Comparison of ENCODE assay signal across 12 cellular contexts in genomic region chr20:47278907-47279348, GRCh38.
DNase-seq lines count a peak whose midpoint lies in the region; ATAC-seq and TF ChIP-seq lines count a peak whose summit lies in the region.
"Had no signal": no experiment of that assay in that cellular context is flagged by ENCODE, and none has a peak within 500 bp of the region (broad histone marks: within the 10 kb centered on the region; RNA-seq: fewer than 3 reads in every experiment).

No MANE protein-coding gene starts in this region.

- intact Hi-C loops in natural killer cell (cut with micrococcal nuclease) = no loop called here

- no peak for DNase-seq in natural killer cell treated with Interleukin-12 subunit alpha and Interleukin-12 subunit beta and Interleukin-15 and Interleukin-18, amount 100 ng/mL, for 72 hours (ENCODE audit: low spot score)
- DNase-seq in natural killer cell = no peak
- DNase-seq in astrocyte of the spinal cord (ENCODE audit: low read depth, low spot score) = peak; percentile 45
- no peak for DNase-seq in upper lobe of left lung
- DNase-seq in NCI-H82 (lab: John Stamatoyannopoulos, UW) = no peak
- DNase-seq in NCI-H2029 (lab: John Stamatoyannopoulos, UW) = no peak
- DNase-seq: GOT3, NCI-H69 had no signal

- no peak overlapping the region for H3K4me3 Mint-ChIP-seq in natural killer cell treated with Interleukin-12 subunit alpha and Interleukin-12 subunit beta and Interleukin-15 and Interleukin-18, amount 100 ng/mL, for 72 hours
- H3K4me3 Mint-ChIP-seq in natural killer cell = no peak overlapping the region

- H3K4me1 Mint-ChIP-seq in natural killer cell treated with Interleukin-12 subunit alpha and Interleukin-12 subunit beta and Interleukin-15 and Interleukin-18, amount 100 ng/mL, for 72 hours (ENCODE audit: low read depth in 2 of 2) = peaks cover 20 to 24% of the 10 kb centered on the region in 2 donors
- peaks cover 15 to 26% of the 10 kb centered on the region in 2 donors for H3K4me1 Mint-ChIP-seq in natural killer cell

- H3K9me3 ChIP-seq in mesodermal cell (ENCODE audit: control insufficient read depth, low read length) = no peaks in the 10 kb centered on the region
- no peaks in the 10 kb centered on the region for H3K9me3 ChIP-seq in upper lobe of left lung

- H3K27ac Mint-ChIP-seq in natural killer cell treated with Interleukin-12 subunit alpha and Interleukin-12 subunit beta and Interleukin-15 and Interleukin-18, amount 100 ng/mL, for 72 hours = peak overlapping the region; percentile 44 to 63
- no peak overlapping the region for H3K27ac Mint-ChIP-seq in natural killer cell

- WGBS in mesodermal cell (ENCODE audit: insufficient coverage in 2 of 2), 2 experiments = 94 to 100% methylated on average over 2 to 4 of the region's 8 CpGs
- 93 to 95% methylated on average over 8 of the region's 8 CpGs for WGBS in upper lobe of left lung, 2 donors

- H3K27ac ChIP-seq in mesodermal cell (ENCODE audit: low read depth, low read length, severe bottlenecking) = peak overlapping the region; percentile 4
- peak overlapping the region in 2 of 4 donors; percentile 7 to 45 for H3K27ac ChIP-seq in upper lobe of left lung
- H3K27ac ChIP-seq: parathyroid adenoma had no signal

- no peak for TF ChIP-seq EP300 in upper lobe of left lung (IDR thresholded peaks at IDR 0.05)

- no peak overlapping the region for H3K4me3 ChIP-seq in astrocyte of the spinal cord (ENCODE audit: low read depth, low read length)
- H3K4me3 ChIP-seq in mesodermal cell (ENCODE audit: extremely low read depth, insufficient read depth, low read length, poor library complexity, severe bottlenecking) = no peak overlapping the region
- H3K4me3 ChIP-seq in upper lobe of left lung = no peak overlapping the region

- H3K27me3 Mint-ChIP-seq in natural killer cell treated with Interleukin-12 subunit alpha and Interleukin-12 subunit beta and Interleukin-15 and Interleukin-18, amount 100 ng/mL, for 72 hours = no peaks in the 10 kb centered on the region
- H3K27me3 Mint-ChIP-seq in natural killer cell (ENCODE audit: low read depth in 2 of 2) = no peaks in the 10 kb centered on the region

- H3K27me3 ChIP-seq in upper lobe of left lung = no peaks in the 10 kb centered on the region

- TF ChIP-seq CTCF in natural killer cell (IDR thresholded peaks at IDR 0.05) (no peak), astrocyte of the spinal cord (IDR thresholded peaks at IDR 0.05; ENCODE audit: low read depth, low read length) (no peak), upper lobe of left lung (IDR thresholded peaks at IDR 0.05) (no peak)

- H3K4me1 ChIP-seq in mesodermal cell (ENCODE audit: control insufficient read depth, insufficient read depth, low read length, poor library complexity, severe bottlenecking) (peaks cover 61% of the 10 kb centered on the region), upper lobe of left lung (peaks cover 8 to 16% (median 14%) of the 10 kb centered on the region in 4 donors)

- ATAC-seq in natural killer cell treated with Interleukin-12 subunit alpha and Interleukin-12 subunit beta and Interleukin-15 and Interleukin-18, amount 100 ng/mL, for 72 hours = no peak
- ATAC-seq in natural killer cell (no peak), upper lobe of left lung (ENCODE audit: low FRiP score in 2 of 2) (no peak), GM21390 (IDR thresholded peaks at IDR 0.05; ENCODE audit: unreplicated experiment) (no peak)
- ATAC-seq: SK-N-SH treated with all-trans-retinoic acid at 6 μM for 48 hours had no signal

- H3K9me3 Mint-ChIP-seq in natural killer cell treated with Interleukin-12 subunit alpha and Interleukin-12 subunit beta and Interleukin-15 and Interleukin-18, amount 100 ng/mL, for 72 hours = no peaks in the 10 kb centered on the region
- no peaks in the 10 kb centered on the region for H3K9me3 Mint-ChIP-seq in natural killer cell

- in situ Hi-C loops in astrocyte of the spinal cord (cut with HindIII; ENCODE audit: low sequenced_read_pairs) = no loop called here

- H3K36me3 Mint-ChIP-seq in natural killer cell treated with Interleukin-12 subunit alpha and Interleukin-12 subunit beta and Interleukin-15 and Interleukin-18, amount 100 ng/mL, for 72 hours = peaks cover 15% of the 10 kb centered on the region
- H3K36me3 Mint-ChIP-seq in natural killer cell = peaks cover 18% of the 10 kb centered on the region

- no peak for TF ChIP-seq POLR2A in upper lobe of left lung (IDR thresholded peaks at IDR 0.05)

- peaks cover 86% of the 10 kb centered on the region for H3K36me3 ChIP-seq in mesodermal cell (ENCODE audit: control insufficient read depth, insufficient read depth, low read length)
- H3K36me3 ChIP-seq in upper lobe of left lung = peaks cover 11 to 80% (median 53%) of the 10 kb centered on the region in 4 donors

Comparison
In these comparisons a context has a peak if more than half of its experiments do, and no peak if none do; other contexts are left out.
1. H3K27ac Mint-ChIP-seq: peak in natural killer cell treated with Interleukin-12 subunit alpha and Interleukin-12 subunit beta and Interleukin-15 and Interleukin-18, amount 100 ng/mL, for 72 hours (2 of 2); none in natural killer cell (0 of 2).